31 cellular contexts compared by ENCODE assay signal in genomic region chr12:48894271-48894670, GRCh38.
"Had no signal": no experiment of that assay in that cellular context is flagged by ENCODE, and none has a peak within 500 bp of the region (broad histone marks: within the 10 kb centered on the region; RNA-seq: fewer than 3 reads in every experiment).

No MANE protein-coding gene starts in this region.

- H3K4me2 ChIP-seq: neural progenitor cell had no signal

- H3K9me3 ChIP-seq: left lung, lower lobe of right lung, neutrophil, right atrium auricular region, right lobe of liver, stomach, testis, thyroid gland, transverse colon, upper lobe of left lung, vagina had no signal

- H3K27ac ChIP-seq: left lung, lower lobe of right lung, neural progenitor cell, neutrophil, parathyroid adenoma, right atrium auricular region, right lobe of liver, skin epidermis, stomach, testis, thyroid gland, transverse colon, upper lobe of left lung, vagina had no signal

- H3K27me3 ChIP-seq: right atrium auricular region, right lobe of liver, testis, thyroid gland, vagina had no signal

- H3K36me3 Mint-ChIP-seq: naive B cell; natural killer cell; neural progenitor cell; stimulated activated naive B cell treated with anti-CD40 and anti-IgM and Interleukin-4, amounts not matched to agents 10 μg/mL and 1 μg/mL and 100 μg/mL, for 72 hours had no signal

- H2AFZ ChIP-seq: neural progenitor cell, parathyroid adenoma had no signal

- H3K4me1 ChIP-seq: parathyroid adenoma had no signal

- H3K4me3 Mint-ChIP-seq: immature natural killer cell; naive B cell; natural killer cell; nephron progenitor cell; neural progenitor cell; stimulated activated naive B cell treated with anti-CD40 and anti-IgM and Interleukin-4, amounts not matched to agents 10 μg/mL and 1 μg/mL and 100 μg/mL, for 72 hours had no signal

- H3K9ac ChIP-seq: neural progenitor cell, parathyroid adenoma had no signal

- H3K27ac Mint-ChIP-seq: immature natural killer cell; natural killer cell; nephron progenitor cell; progenitor cell of endocrine pancreas; stimulated activated naive B cell treated with anti-CD40 and anti-IgM and Interleukin-4, amounts not matched to agents 10 μg/mL and 1 μg/mL and 100 μg/mL, for 72 hours had no signal

- H3K4me3 ChIP-seq: left lung, lower lobe of right lung, neural progenitor cell, right atrium auricular region, right lobe of liver, skin epidermis, stomach, testis, thyroid gland, transverse colon, upper lobe of left lung, vagina had no signal

- DNase-seq: hypothalamus; immature natural killer cell; kidney; left colon; left lung; lower lobe of right lung; mammary epithelial cell; mesenchymal stem cell; naive B cell; natural killer cell; nephron progenitor cell; occipital lobe; stimulated activated CD4-positive, alpha-beta T cell treated with anti-CD3 and anti-CD28 coated beads, Interleukin-12 subunit alpha, Interleukin-12 subunit beta, amount 100 ng/mL, for 4 hours; stimulated activated CD4-positive, alpha-beta T cell treated with anti-CD3 and anti-CD28 coated beads, Interleukin-15, amount 100 ng/mL, for 24 hours; stimulated activated CD4-positive, alpha-beta T cell treated with anti-CD3 and anti-CD28 coated beads, Interleukin-2, amount 100 ng/mL, for 24 hours; stimulated activated CD4-positive, alpha-beta T cell treated with anti-CD3 and anti-CD28 coated beads, Interleukin-4, amount 100 ng/mL, for 1 hour; stimulated activated naive B cell treated with anti-CD40 and anti-IgM and Interleukin-4, amounts not matched to agents 10 μg/mL and 1 μg/mL and 100 μg/mL, for 72 hours; stimulated activated naive CD8-positive, alpha-beta T cell treated with anti-CD3 and anti-CD28 coated beads, Interleukin-15, Interleukin-2, amounts not matched to agents 100 U/mL and 50 U/mL, for 24 hours; stomach; testis; thyroid gland; transverse colon; upper lobe of left lung had no signal

- H3K79me2 ChIP-seq: parathyroid adenoma had no signal

- ATAC-seq: left colon; left lung; lower lobe of right lung; natural killer cell; right lobe of liver; stimulated activated naive B cell treated with anti-CD40 and anti-IgM and Interleukin-4, amounts not matched to agents 10 μg/mL and 1 μg/mL and 100 μg/mL, for 72 hours; stimulated activated naive CD8-positive, alpha-beta T cell treated with anti-CD3 and anti-CD28 coated beads, Interleukin-15, Interleukin-2, amounts not matched to agents 100 U/mL and 50 U/mL, for 24 hours had no signal

- H3K36me3 ChIP-seq: left lung, lower lobe of right lung, neural progenitor cell, neutrophil, right atrium auricular region, right lobe of liver, stomach, thyroid gland, transverse colon, upper lobe of left lung, vagina had no signal
